Comparison of ENCODE assay signal across 18 cellular contexts in genomic region chr3:122674339-122674738, GRCh38.
"Had no signal": no experiment of that assay in that cellular context is flagged by ENCODE, and none has a peak within 500 bp of the region (broad histone marks: within the 10 kb centered on the region; RNA-seq: fewer than 3 reads in every experiment).

No MANE protein-coding gene starts in this region.

- H3K4me1 ChIP-seq: breast epithelium had no signal

- H3K27me3 Mint-ChIP-seq: activated CD4-positive, alpha-beta T cell treated with anti-CD3 and anti-CD28 coated beads, Interleukin-2, amount 10 ng/mL, durations not matched to agents 7 days and 5 days; T-helper 17 cell had no signal

- H3K4me3 Mint-ChIP-seq: activated CD4-positive, alpha-beta T cell treated with anti-CD3 and anti-CD28 coated beads, Interleukin-2, amount 10 ng/mL, durations not matched to agents 7 days and 5 days; activated T-helper 1 cell treated with anti-CD3 and anti-CD28 coated beads, Interleukin-12 subunit alpha, Interleukin-12 subunit beta, Interleukin-2, Interleukin-4 antibody, amounts not matched to agents 30 ng/mL and 10 ng/mL and 1 ng/mL, durations not matched to agents 14 hours and 24 hours and 36 hours; natural killer cell treated with Interleukin-12 subunit alpha and Interleukin-12 subunit beta and Interleukin-15 and Interleukin-18, amount 100 ng/mL, for 72 hours; T-helper 17 cell; WTC11 had no signal

- H3K9me3 ChIP-seq: breast epithelium, right atrium auricular region had no signal

- H3K36me3 ChIP-seq: breast epithelium, right atrium auricular region, tibial nerve had no signal

- H3K9me3 Mint-ChIP-seq: natural killer cell treated with Interleukin-12 subunit alpha and Interleukin-12 subunit beta and Interleukin-15 and Interleukin-18, amount 100 ng/mL, for 72 hours; WTC11 had no signal

- H3K27me3 ChIP-seq: breast epithelium, right atrium auricular region, tibial nerve had no signal

- ATAC-seq: left ventricle myocardium superior, T-helper 17 cell, WTC11 had no signal

- H3K27ac ChIP-seq: breast epithelium, right atrium auricular region, tibial nerve had no signal

- H3K4me3 ChIP-seq: breast epithelium, right atrium auricular region, tibial nerve had no signal

- DNase-seq: activated CD4-positive, alpha-beta T cell treated with anti-CD3 and anti-CD28 coated beads, Interleukin-2, amount 10 ng/mL, durations not matched to agents 7 days and 5 days; aorta; cerebellar nuclear complex; effector CD8-positive, alpha-beta T cell; foreskin fibroblast; hippocampal formation; left ventricle myocardium superior; mesendoderm; stimulated activated CD4-positive, alpha-beta T cell treated with anti-CD3 and anti-CD28 coated beads, Interleukin-2, amount 100 ng/mL, for 48 hours; stimulated activated naive CD4-positive, alpha-beta T cell; T-helper 17 cell had no signal

- H3K27ac Mint-ChIP-seq: activated CD4-positive, alpha-beta T cell treated with anti-CD3 and anti-CD28 coated beads, Interleukin-2, amount 10 ng/mL, durations not matched to agents 7 days and 5 days; activated T-helper 1 cell treated with anti-CD3 and anti-CD28 coated beads, Interleukin-12 subunit alpha, Interleukin-12 subunit beta, Interleukin-2, Interleukin-4 antibody, amounts not matched to agents 30 ng/mL and 10 ng/mL and 1 ng/mL, durations not matched to agents 14 hours and 24 hours and 36 hours; progenitor cell of endocrine pancreas; T-helper 17 cell; WTC11 had no signal

- H3K36me3 Mint-ChIP-seq: natural killer cell treated with Interleukin-12 subunit alpha and Interleukin-12 subunit beta and Interleukin-15 and Interleukin-18, amount 100 ng/mL, for 72 hours; WTC11 had no signal
